1 cellular context compared by ENCODE assay signal in genomic region chr5:42595597-42595996, GRCh38.
TF ChIP-seq lines count a peak whose summit lies in the region.

No MANE protein-coding gene starts in this region.

TF ChIP-seq in HEK293, 187 proteins besides CTCF, POLR2A, EP300 and RAD21 (continued from another document):
- TF ChIP-seq ZBTB10 (tag by site-specific recombination; IDR thresholded peaks at IDR 0.05): no peak; the same call in 1 of the 2 replicates
- TF ChIP-seq ZNF639 (tag by site-specific recombination; IDR thresholded peaks at IDR 0.05): no peak
- no peak for TF ChIP-seq ZNF266 (tag by site-specific recombination; IDR thresholded peaks at IDR 0.05; ENCODE audit: low read depth)
- TF ChIP-seq ZNF311 (tag by site-specific recombination; IDR thresholded peaks at IDR 0.05; ENCODE audit: borderline replicate concordance): no peak
- no peak for TF ChIP-seq GLI4 (tag by site-specific recombination; IDR thresholded peaks at IDR 0.05)
- TF ChIP-seq ZNF24 (tag by site-specific recombination; IDR thresholded peaks at IDR 0.05): no peak
- no peak for TF ChIP-seq ZNF48 (tag by site-specific recombination; IDR thresholded peaks at IDR 0.05)
- TF ChIP-seq ZNF658 (tag by site-specific recombination; IDR thresholded peaks at IDR 0.05): no peak
- peak; percentile 40; the same call in 1 of the 2 replicates for TF ChIP-seq FEZF1 (tag by site-specific recombination; IDR thresholded peaks at IDR 0.05)
- no peak for TF ChIP-seq ZNF202 (tag by site-specific recombination; IDR thresholded peaks at IDR 0.05; ENCODE audit: borderline replicate concordance)
- TF ChIP-seq ZBTB1 (tag by site-specific recombination; IDR thresholded peaks at IDR 0.05): no peak
- TF ChIP-seq OVOL3 (tag by site-specific recombination; IDR thresholded peaks at IDR 0.05): no peak
- TF ChIP-seq ZNF707 (tag by site-specific recombination; IDR thresholded peaks at IDR 0.05): no peak
- no peak for TF ChIP-seq SALL2 (tag by site-specific recombination; IDR thresholded peaks at IDR 0.05; ENCODE audit: borderline replicate concordance)
- TF ChIP-seq ZNF626 (tag by site-specific recombination; IDR thresholded peaks at IDR 0.05): no peak
- TF ChIP-seq ZNF18 (tag by site-specific recombination; IDR thresholded peaks at IDR 0.05): no peak
- 0 out of 2 replicates have a peak, but pooled peaks have one; percentile 29 for TF ChIP-seq KLF8 (tag by site-specific recombination; IDR thresholded peaks at IDR 0.05)
- TF ChIP-seq ZNF423 (tag by site-specific recombination; IDR thresholded peaks at IDR 0.05): no peak
- TF ChIP-seq ZNF660 (tag by site-specific recombination; IDR thresholded peaks at IDR 0.05): no peak
- no peak for TF ChIP-seq ZBTB20 (tag by site-specific recombination; IDR thresholded peaks at IDR 0.05)
- TF ChIP-seq ZNF280C (tag by site-specific recombination; IDR thresholded peaks at IDR 0.05): no peak
- TF ChIP-seq ZNF645 (tag by site-specific recombination; IDR thresholded peaks at IDR 0.05): no peak
- no peak for TF ChIP-seq ZNF518A (tag by site-specific recombination; conservative IDR thresholded peaks at IDR 0.05; ENCODE audit: low read depth)
- TF ChIP-seq TCF7L2 (IDR thresholded peaks at IDR 0.05; ENCODE audit: borderline replicate concordance, low read depth, low read length): peak; percentile 41; the same call in 1 of the 2 replicates
